In the genomic region with DNA sequence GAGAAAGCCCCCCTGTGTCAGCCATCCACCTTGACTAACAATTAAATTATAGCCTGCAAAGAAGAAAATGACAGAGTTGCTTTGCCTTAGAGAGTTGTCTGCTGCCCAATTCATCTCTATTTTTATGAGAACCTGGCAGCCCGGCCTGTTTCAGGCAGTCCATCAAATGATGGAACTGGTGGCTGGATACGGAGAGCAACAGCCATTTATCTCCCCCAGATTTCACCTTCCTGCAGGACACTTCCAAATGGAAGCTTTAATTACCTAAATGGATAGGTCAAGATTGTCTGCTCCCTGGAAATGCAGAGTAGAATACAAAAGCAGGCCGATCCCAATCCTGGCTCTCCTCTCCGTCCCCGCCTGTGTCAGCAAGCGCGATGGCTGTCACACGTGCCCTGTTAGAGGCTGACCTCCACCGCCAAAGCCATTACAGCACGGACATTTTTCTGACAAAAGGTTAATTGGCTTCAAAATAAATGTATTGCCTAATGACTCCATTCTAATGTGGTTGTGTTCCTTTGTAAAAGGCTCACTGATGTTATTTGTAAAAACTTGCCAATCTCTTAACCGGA, we compare ENCODE assay signal across 20 cellular contexts.
DNase-seq lines count a peak whose midpoint lies in the region; ATAC-seq lines count a peak whose summit lies in the region.
"Had no signal": no experiment of that assay in that cellular context is flagged by ENCODE, and none has a peak within 500 bp of the region (broad histone marks: within the 10 kb centered on the region; RNA-seq: fewer than 3 reads in every experiment).

No MANE protein-coding gene starts in this region.

- ATAC-seq in GM19035 (IDR thresholded peaks at IDR 0.05; ENCODE audit: unreplicated experiment) = no peak
- ATAC-seq: CD8-positive, alpha-beta T cell; HepG2 had no signal

- DNase-seq in COR-L47 (lab: John Stamatoyannopoulos, UW) (peak; percentile 1), NCI-H1417 (lab: John Stamatoyannopoulos, UW) (peak in 2 of 3 experiments; percentile 88 to 93), NCI-H69 (lab: John Stamatoyannopoulos, UW) (peak; percentile 99), left kidney (ENCODE audit: low read depth, low spot score) (peak; percentile 18), 8988T (no peak), posterior vena cava (ENCODE audit: low spot score) (no peak), T-helper 9 cell (no peak)
- DNase-seq: CD8-positive, alpha-beta T cell; DMS 273 treated with DMSO at 0.1 percent for 48 hours; DMS79 treated with DMSO at 0.1 percent for 48 hours; GF-D8; H9; Karpas-422; NCI-H1092; NCI-H1694; NCI-H2029 treated with DMSO at 0.1 percent for 48 hours; RPMI8226; SW 1271 had no signal

- intact Hi-C loops in posterior vena cava (cut with DNase I) = no loop called here

Comparison
In these comparisons a context has a peak if more than half of its experiments do, and no peak if none do; other contexts are left out.
1. DNase-seq: peak in COR-L47 (single experiment), NCI-H1417 (2 of 3), NCI-H69 (single experiment) and left kidney (single experiment); none in 8988T (single experiment), posterior vena cava (single experiment) and T-helper 9 cell (single experiment).